ENCODE assay signal across 24 cellular contexts in genomic region chr1:225842074-225842473, GRCh38. TPM values are rescaled to one million over a fixed set of nuclear protein-coding genes. Genes with fewer than 3 reads are reported as not detected.
DNase-seq lines count a peak whose midpoint lies in the region; ATAC-seq and TF ChIP-seq lines count a peak whose summit lies in the region.
"Had no signal": no experiment of that assay in that cellular context is flagged by ENCODE, and none has a peak within 500 bp of the region (broad histone marks: within the 10 kb centered on the region; RNA-seq: fewer than 3 reads in every experiment).

No MANE protein-coding gene starts in this region.

- peaks cover 24% of the 10 kb centered on the region for H3K36me3 Mint-ChIP-seq in WTC11

- no peaks in the 10 kb centered on the region for H3K79me1 ChIP-seq in mesenchymal stem cell (replicated peaks; ENCODE audit: low read length, poor library complexity, severe bottlenecking)

- no peak overlapping the region for H3K23ac ChIP-seq in mesenchymal stem cell (ENCODE audit: low read length in 2 of 2)

- H3K14ac ChIP-seq in mesenchymal stem cell (ENCODE audit: low read length in 2 of 2), result no peak overlapping the region

- H2AK5ac ChIP-seq in mesenchymal stem cell (ENCODE audit: low read length, severe bottlenecking), result no peak overlapping the region

- no peak overlapping the region for H3K9ac ChIP-seq in mesenchymal stem cell (ENCODE audit: low read length)
- H3K9ac ChIP-seq: KMS-11 had no signal

- no peak for TF ChIP-seq CTCF in right atrium auricular region (IDR thresholded peaks at IDR 0.05)
- TF ChIP-seq CTCF in WTC11 (IDR thresholded peaks at IDR 0.05), result no peak
- no peak for TF ChIP-seq CTCF in upper lobe of left lung (IDR thresholded peaks at IDR 0.05)

- H3K27ac Mint-ChIP-seq in WTC11, result no peak overlapping the region
- H3K27ac Mint-ChIP-seq: T-helper 2 cell treated with Interferon-gamma antibody and Interleukin-4, amounts not matched to agents 5 μg/mL and 100 μg/mL, for 36 hours had no signal

- no peaks in the 10 kb centered on the region for H3K9me3 Mint-ChIP-seq in WTC11
- H3K9me3 Mint-ChIP-seq: T-helper 2 cell treated with Interferon-gamma antibody and Interleukin-4, amounts not matched to agents 5 μg/mL and 100 μg/mL, for 36 hours had no signal

- H2BK15ac ChIP-seq in mesenchymal stem cell (ENCODE audit: low read depth, poor library complexity, severe bottlenecking), result no peak overlapping the region

- CTCF ChIA-PET in WTC11 (lab: Charles Lee), result interaction anchor here (0.7 to 1.3 kb wide), 4 partner anchors 26 to 367 kb away, joined by 3 to 6 read pairs (median 4); partner anchors contain the start of genes SRP9 and TMEM63A

- TF ChIP-seq EP300 in upper lobe of left lung (IDR thresholded peaks at IDR 0.05), result no peak

- no peaks in the 10 kb centered on the region for H3K27me3 Mint-ChIP-seq in WTC11 (ENCODE audit: low read depth)

- no peak for TF ChIP-seq POLR2A in upper lobe of left lung (IDR thresholded peaks at IDR 0.05)

- H3K4me3 ChIP-seq in right atrium auricular region (no peak overlapping the region), upper lobe of left lung (no peak overlapping the region), mesenchymal stem cell (ENCODE audit: insufficient read depth in 1 of 2, low read depth in 1 of 2, low read length in 2 of 2) (no peak overlapping the region)
- H3K4me3 ChIP-seq: SJCRH30, suprapubic skin had no signal

- no peak overlapping the region for H3K4me2 ChIP-seq in mesenchymal stem cell (ENCODE audit: low read length, poor library complexity, severe bottlenecking)
- H3K4me2 ChIP-seq: KMS-11 had no signal

- no peaks in the 10 kb centered on the region for H3K9me3 ChIP-seq in right atrium auricular region
- no peaks in the 10 kb centered on the region for H3K9me3 ChIP-seq in upper lobe of left lung
- no peaks in the 10 kb centered on the region for H3K9me3 ChIP-seq in mesenchymal stem cell (ENCODE audit: control insufficient read depth, low read length)
- H3K9me3 ChIP-seq: SJCRH30, suprapubic skin had no signal

- no peak overlapping the region for H3K4ac ChIP-seq in mesenchymal stem cell (ENCODE audit: low read depth in 1 of 2, low read length in 2 of 2)

- H3K36me3 ChIP-seq in right atrium auricular region (peaks cover 47% of the 10 kb centered on the region), upper lobe of left lung (peaks cover 3 to 81% (median 56%) of the 10 kb centered on the region in 4 donors), mesenchymal stem cell (ENCODE audit: control insufficient read depth in 1 of 2, insufficient read depth in 2 of 2, low read depth in 1 of 2, low read length in 2 of 2) (peaks cover 67 to 87% of the 10 kb centered on the region in 2 experiments)
- H3K36me3 ChIP-seq: SJCRH30 had no signal

- peak; percentile 34 for DNase-seq in Right ventricle myocardium superior
- DNase-seq in right atrium auricular region (ENCODE audit: low spot score), result no peak
- DNase-seq in WTC11 (ENCODE audit: low spot score), result peak; percentile 48
- peak; percentile 52 for DNase-seq in islet precursor cell
- no peak for DNase-seq in upper lobe of left lung
- DNase-seq in DMS79 (lab: John Stamatoyannopoulos, UW), result no peak
- DNase-seq in mesenchymal stem cell, result no peak
- DNase-seq: activated CD4-positive, CD25-positive, alpha-beta regulatory T cell; amniotic stem cell; central memory CD4-positive, alpha-beta T cell; DMS 273 treated with DMSO at 0.1 percent for 48 hours; HCEC 1CT; hippocampal formation; left cardiac atrium; NCI-H1048; NCI-H2107; NCI-H526; SJCRH30; stimulated activated CD4-positive, alpha-beta T cell treated with anti-CD3 and anti-CD28 coated beads, Interleukin-2, amount 100 ng/mL, for 48 hours had no signal

- no peak overlapping the region for H4K91ac ChIP-seq in mesenchymal stem cell (ENCODE audit: low read length)

- POLR2A ChIA-PET in WTC11 (lab: Charles Lee), result interaction anchor here (0.6 to 1.1 kb wide), 2 partner anchors 74 to 134 kb away, joined by 3 read pairs; no protein-coding TSS in a partner anchor

- H2BK120ac ChIP-seq in mesenchymal stem cell (ENCODE audit: low read depth, low read length), result no peak overlapping the region

- intact Hi-C loops in Right ventricle myocardium superior (cut with DNase I), result no loop called here

- WGBS in upper lobe of left lung, 2 donors, result 79 to 80% methylated on average over 12 of the region's 12 CpGs
- 96% methylated on average over 12 of the region's 12 CpGs for WGBS in mesenchymal stem cell

- H2BK5ac ChIP-seq in mesenchymal stem cell (ENCODE audit: low read depth, low read length, poor library complexity, severe bottlenecking), result no peak overlapping the region

- no peak overlapping the region for H3K18ac ChIP-seq in mesenchymal stem cell (ENCODE audit: low read depth in 1 of 2, low read length in 2 of 2)

- no peak overlapping the region for H4K8ac ChIP-seq in mesenchymal stem cell (ENCODE audit: low read length)

- H3K27me3 ChIP-seq in right atrium auricular region (no peaks in the 10 kb centered on the region), upper lobe of left lung (no peaks in the 10 kb centered on the region), mesenchymal stem cell (ENCODE audit: control insufficient read depth in 1 of 2, insufficient read depth in 1 of 2, low read length in 2 of 2) (no peaks in the 10 kb centered on the region)
- H3K27me3 ChIP-seq: SJCRH30, suprapubic skin had no signal

- no peak overlapping the region for H2AFZ ChIP-seq in mesenchymal stem cell (ENCODE audit: low read depth, low read length)

- ATAC-seq in Right ventricle myocardium superior (ENCODE audit: poor library complexity) (no peak), WTC11 (peak; percentile 21), upper lobe of left lung (ENCODE audit: low FRiP score in 2 of 2) (no peak), GM21360 (IDR thresholded peaks at IDR 0.05; ENCODE audit: unreplicated experiment) (no peak)
- ATAC-seq: left cardiac atrium had no signal

- no peak overlapping the region for H3K4me3 Mint-ChIP-seq in WTC11
- H3K4me3 Mint-ChIP-seq: T-helper 2 cell treated with Interferon-gamma antibody and Interleukin-4, amounts not matched to agents 5 μg/mL and 100 μg/mL, for 36 hours had no signal

- H2BK12ac ChIP-seq in mesenchymal stem cell (ENCODE audit: low read length in 2 of 2), result no peak overlapping the region

- peaks cover 12% of the 10 kb centered on the region for H3K4me1 Mint-ChIP-seq in WTC11

- no peak overlapping the region for H3K27ac ChIP-seq in right atrium auricular region
- H3K27ac ChIP-seq in upper lobe of left lung, result peak overlapping the region in 3 of 4 donors; percentile 11 to 42 (median 15)
- no peak overlapping the region for H3K27ac ChIP-seq in mesenchymal stem cell (ENCODE audit: low read length, poor library complexity, severe bottlenecking)
- H3K27ac ChIP-seq: KMS-11, SJCRH30, suprapubic skin had no signal

- H3K4me1 ChIP-seq in right atrium auricular region (peaks cover 0 to 14% of the 10 kb centered on the region in 2 donors), upper lobe of left lung (peaks cover 0 to 5% (median 3%) of the 10 kb centered on the region in 4 donors), mesenchymal stem cell (ENCODE audit: control insufficient read depth, insufficient read depth, low read depth, low read length) (peaks cover 3% of the 10 kb centered on the region)
- H3K4me1 ChIP-seq: SJCRH30 had no signal

TF ChIP-seq in WTC11, 78 proteins besides CTCF, POLR2A, EP300 and RAD21 (continues in another document):
- TF ChIP-seq E2F5 (CRISPR knock-in tag; IDR thresholded peaks at IDR 0.05) (no peak), USF1 (CRISPR knock-in tag; IDR thresholded peaks at IDR 0.05) (no peak), JUN (CRISPR knock-in tag; IDR thresholded peaks at IDR 0.05) (no peak), ZNF396 (CRISPR knock-in tag; IDR thresholded peaks at IDR 0.05; ENCODE audit: borderline replicate concordance) (no peak), SOX15 (CRISPR knock-in tag; IDR thresholded peaks at IDR 0.05) (no peak), USF2 (CRISPR knock-in tag; IDR thresholded peaks at IDR 0.05) (no peak), MXD4 (CRISPR knock-in tag; IDR thresholded peaks at IDR 0.05; ENCODE audit: borderline replicate concordance) (no peak)

RNA-seq across cellular contexts. Expression of gene EPHX1, which starts 32.1 kb away (rescaled TPM):
- total RNA-seq in Right ventricle myocardium superior (68.6 TPM), right atrium auricular region (10 to 100 TPM; 57.7 to 66.0 TPM), WTC11 (2021) (60.9 to 66.2 TPM (median 64.4 TPM) in 3 replicates), upper lobe of left lung (100 to 1,000 TPM in 5 of 6 donors, 10 to 100 TPM in 1; 82.8 to 205 (median 141) TPM)
- 58.9 TPM for polyA plus RNA-seq in mesenchymal stem cell (2013, experiment 1 of 2)
- polyA plus RNA-seq in mesenchymal stem cell (2013, experiment 2 of 2), result 59.0 TPM

RNA-seq across cellular contexts. Expression of gene TMEM63A, which starts 40.1 kb away (rescaled TPM):
- 37.0 TPM for total RNA-seq in Right ventricle myocardium superior
- 10 to 100 TPM; 16.0 to 19.0 TPM for total RNA-seq in right atrium auricular region
- total RNA-seq in WTC11 (2021), result 61.1 to 91.7 TPM (median 69.3 TPM) in 3 replicates
- 100 to 1,000 TPM in 4 of 6 donors, 10 to 100 TPM in 2; 57.9 to 244 (median 105) TPM for total RNA-seq in upper lobe of left lung
- 27.0 TPM for polyA plus RNA-seq in mesenchymal stem cell (2013, experiment 1 of 2)
- polyA plus RNA-seq in mesenchymal stem cell (2013, experiment 2 of 2), result 24.8 TPM

RNA-seq across cellular contexts. Expression of gene LEFTY1, which starts 46.9 kb away (rescaled TPM):
- total RNA-seq in Right ventricle myocardium superior (0.13 TPM), right atrium auricular region (under 1 TPM in 1 of 2 donors, not detected in 1; 0.35 TPM), WTC11 (2021) (47.0 to 52.9 TPM (median 49.0 TPM) in 3 replicates), upper lobe of left lung (under 1 TPM in 2 of 6 donors, not detected in 4; 0.47 to 0.69 TPM)
- 0.07 TPM for polyA plus RNA-seq in mesenchymal stem cell (2013, experiment 1 of 2)
- polyA plus RNA-seq in mesenchymal stem cell (2013, experiment 2 of 2), result 0.15 TPM
- total RNA-seq: fibroblast of villous mesenchyme, suprapubic skin had no signal

Comparison
In these comparisons a context has a peak if more than half of its experiments do, and no peak if none do; other contexts are left out.
1. DNase-seq: peak in Right ventricle myocardium superior (single experiment), WTC11 (single experiment) and islet precursor cell (single experiment); none in right atrium auricular region (single experiment), upper lobe of left lung (0 of 2), DMS79 (single experiment) and mesenchymal stem cell (single experiment).
2. H3K27ac ChIP-seq: peak in upper lobe of left lung (3 of 4); none in right atrium auricular region (0 of 2) and mesenchymal stem cell (single experiment).
3. RNA of gene LEFTY1, which starts 46.9 kb away (total RNA-seq): 47.0 to 52.9 TPM in WTC11; 0.35 TPM in right atrium auricular region, 0.13 TPM in Right ventricle myocardium superior (single experiment) and 0.47 to 0.69 TPM in upper lobe of left lung; every median in the first group is over 10 times any median in the second.